ENCODE assay signal across 23 cellular contexts in genomic region chrX:98380556-98380955, GRCh38.
A peak's percentile ranks its signal among the peaks of the same experiment; 100 is the strongest.
DNase-seq lines count a peak whose midpoint lies in the region; ATAC-seq, FAIRE-seq and TF ChIP-seq lines count a peak whose summit lies in the region.
"Had no signal": no experiment of that assay in that cellular context is flagged by ENCODE, and none has a peak within 500 bp of the region (broad histone marks: within the 10 kb centered on the region; RNA-seq: fewer than 3 reads in every experiment).

No MANE protein-coding gene starts in this region.

- H3K23me2 ChIP-seq in H1 (ENCODE audit: low read depth, low read length), result no peaks in the 10 kb centered on the region

- no peaks in the 10 kb centered on the region for H3K79me1 ChIP-seq in H1 (ENCODE audit: low read depth, low read length)
- no peaks in the 10 kb centered on the region for H3K79me1 ChIP-seq in mesendoderm (ENCODE audit: low read length)

- no peak overlapping the region for H2BK12ac ChIP-seq in H1 (ENCODE audit: low read depth, low read length)

- no peak for TF ChIP-seq CTCF in GM23338 (conservative IDR thresholded peaks at IDR 0.05; ENCODE audit: low read depth in 2 of 2)
- no peak for TF ChIP-seq CTCF in H1 (IDR thresholded peaks at IDR 0.05; ENCODE audit: control extremely low read depth in 1 of 3, insufficient read depth in 1 of 3, low read depth in 1 of 3, low read length in 3 of 3)
- no peak for TF ChIP-seq CTCF in progenitor cell of endocrine pancreas (IDR thresholded peaks at IDR 0.05; ENCODE audit: unreplicated experiment)
- TF ChIP-seq CTCF in CD8-positive, alpha-beta T cell (IDR thresholded peaks at IDR 0.05), result no peak
- TF ChIP-seq CTCF in sigmoid colon (IDR thresholded peaks at IDR 0.05), result no peak
- no peak for TF ChIP-seq CTCF in activated CD8-positive, alpha-beta T cell treated with anti-CD3 and anti-CD28 coated beads for 36 hours (IDR thresholded peaks at IDR 0.05)

- POLR2A ChIA-PET in H1 (lab: Charles Lee; ENCODE audit: partially characterized antibody), result no interaction called here
- POLR2A ChIA-PET in CD8-positive, alpha-beta T cell (lab: Charles Lee), result no interaction called here
- POLR2A ChIA-PET in activated CD8-positive, alpha-beta T cell treated with anti-CD3 and anti-CD28 coated beads for 36 hours (lab: Charles Lee), result no interaction called here

- no peak overlapping the region for H3K23ac ChIP-seq in H1 (ENCODE audit: insufficient read length)
- no peak overlapping the region for H3K23ac ChIP-seq in mesendoderm (ENCODE audit: low read length)

- H3K4me3 ChIP-seq in GM23338, result no peak overlapping the region
- H3K4me3 ChIP-seq in H1 (ENCODE audit: extremely low read depth in 1 of 4, insufficient read depth in 2 of 4, low read depth in 3 of 4, low read length in 4 of 4), result no peak overlapping the region
- no peak overlapping the region for H3K4me3 ChIP-seq in mesendoderm (ENCODE audit: low read length)
- H3K4me3 ChIP-seq in CD8-positive, alpha-beta T cell (ENCODE audit: low read depth, low read length), result no peak overlapping the region
- H3K4me3 ChIP-seq in sigmoid colon, result no peak overlapping the region
- H3K4me3 ChIP-seq: HAP-1 had no signal

- H3K27ac ChIP-seq in GM23338 (ENCODE audit: low read depth) (peak overlapping the region; percentile 69), H1 (ENCODE audit: low read depth, low read length) (no peak overlapping the region), mesendoderm (ENCODE audit: low read depth, low read length) (no peak overlapping the region), sigmoid colon (no peak overlapping the region)
- no peak overlapping the region for H3K27ac ChIP-seq in CD8-positive, alpha-beta T cell (ENCODE audit: low read depth, low read length)
- H3K27ac ChIP-seq: HL-60 had no signal

- H3K14ac ChIP-seq in H1 (ENCODE audit: insufficient read length), result no peak overlapping the region

- no peaks in the 10 kb centered on the region for H3K9me2 ChIP-seq in GM23338 (ENCODE audit: insufficient read depth)
- H3K9me2 ChIP-seq: SK-N-SH had no signal

- H3K36me3 ChIP-seq in GM23338 (ENCODE audit: insufficient read depth) (no peaks in the 10 kb centered on the region), H1 (ENCODE audit: control insufficient read depth in 2 of 4, insufficient read depth in 4 of 4, low read length in 3 of 4) (no peaks in the 10 kb centered on the region), mesendoderm (ENCODE audit: control insufficient read depth, insufficient read depth, low read length) (no peaks in the 10 kb centered on the region), sigmoid colon (no peaks in the 10 kb centered on the region)
- H3K36me3 ChIP-seq in CD8-positive, alpha-beta T cell (ENCODE audit: insufficient read depth, low read length), result no peaks in the 10 kb centered on the region
- H3K36me3 ChIP-seq: HAP-1 had no signal

- no peaks in the 10 kb centered on the region for H3K4me1 Mint-ChIP-seq in GM23338
- H3K4me1 Mint-ChIP-seq in progenitor cell of endocrine pancreas (ENCODE audit: low read depth), result peaks cover 34% of the 10 kb centered on the region
- H3K4me1 Mint-ChIP-seq in CD8-positive, alpha-beta T cell (ENCODE audit: low read depth), result no peaks in the 10 kb centered on the region
- no peaks in the 10 kb centered on the region for H3K4me1 Mint-ChIP-seq in activated CD8-positive, alpha-beta T cell treated with anti-CD3 and anti-CD28 coated beads for 36 hours (ENCODE audit: low read depth)
- H3K4me1 Mint-ChIP-seq: CD8-positive, alpha-beta memory T cell had no signal

- H3K9me3 Mint-ChIP-seq in GM23338 (peaks cover 33% of the 10 kb centered on the region), progenitor cell of endocrine pancreas (ENCODE audit: low read depth) (peaks cover 20% of the 10 kb centered on the region)
- peaks cover 2% of the 10 kb centered on the region for H3K9me3 Mint-ChIP-seq in CD8-positive, alpha-beta T cell
- H3K9me3 Mint-ChIP-seq in activated CD8-positive, alpha-beta T cell treated with anti-CD3 and anti-CD28 coated beads for 36 hours, result no peaks in the 10 kb centered on the region

- H4K5ac ChIP-seq in H1 (ENCODE audit: insufficient read length, low read depth, low read length) (no peak overlapping the region), mesendoderm (ENCODE audit: low read length) (no peak overlapping the region)

- no peaks in the 10 kb centered on the region for H4K20me1 ChIP-seq in GM23338 (replicated peaks; ENCODE audit: insufficient read depth)
- H4K20me1 ChIP-seq in H1 (replicated peaks in 1 of 2; ENCODE audit: control insufficient read depth in 1 of 2, insufficient read depth in 2 of 2, low read length in 2 of 2), result no peaks in the 10 kb centered on the region

- intact Hi-C loops in CD8-positive, alpha-beta T cell (cut with DNase I, micrococcal nuclease), result no loop called here
- intact Hi-C loops in sigmoid colon (cut with DNase I), result no loop called here
- intact Hi-C loops in activated CD8-positive, alpha-beta T cell treated with anti-CD3 and anti-CD28 coated beads for 36 hours (cut with micrococcal nuclease), result no loop called here

- peak overlapping the region; percentile 74 for H4K91ac ChIP-seq in H1 (replicated peaks; ENCODE audit: insufficient read length, low read length)

- H3K56ac ChIP-seq in H1 (replicated peaks; ENCODE audit: insufficient read length, low read depth, low read length), result no peak overlapping the region
- H3K56ac ChIP-seq in mesendoderm (ENCODE audit: low read length), result no peak overlapping the region

- H3K4me3 Mint-ChIP-seq in GM23338 (no peak overlapping the region), progenitor cell of endocrine pancreas (ENCODE audit: low read depth) (peak overlapping the region; percentile 70)
- no peak overlapping the region for H3K4me3 Mint-ChIP-seq in CD8-positive, alpha-beta T cell
- no peak overlapping the region for H3K4me3 Mint-ChIP-seq in activated CD8-positive, alpha-beta T cell treated with anti-CD3 and anti-CD28 coated beads for 36 hours
- H3K4me3 Mint-ChIP-seq: CD8-positive, alpha-beta memory T cell had no signal

- H3K9me3 ChIP-seq in H1 (ENCODE audit: insufficient read depth in 2 of 2, low read depth in 1 of 2, low read length in 1 of 2) (peaks cover 0 to 4% of the 10 kb centered on the region in 2 experiments; a peak in 1 of 4 replicates), sigmoid colon (no peaks in the 10 kb centered on the region)
- H3K9me3 ChIP-seq in CD8-positive, alpha-beta T cell (ENCODE audit: low read length), result no peaks in the 10 kb centered on the region
- H3K9me3 ChIP-seq: HAP-1, SK-N-SH had no signal

- H3K27ac Mint-ChIP-seq in GM23338, result no peak overlapping the region
- peak overlapping the region; percentile 89 for H3K27ac Mint-ChIP-seq in progenitor cell of endocrine pancreas
- no peak overlapping the region for H3K27ac Mint-ChIP-seq in CD8-positive, alpha-beta T cell
- no peak overlapping the region for H3K27ac Mint-ChIP-seq in activated CD8-positive, alpha-beta T cell treated with anti-CD3 and anti-CD28 coated beads for 36 hours
- H3K27ac Mint-ChIP-seq: CD8-positive, alpha-beta memory T cell had no signal

- H2AFZ ChIP-seq in GM23338 (no peak overlapping the region), H1 (ENCODE audit: low read length) (no peak overlapping the region)

- no peaks in the 10 kb centered on the region for H3K4me1 ChIP-seq in GM23338 (ENCODE audit: insufficient read depth)
- no peaks in the 10 kb centered on the region for H3K4me1 ChIP-seq in H1 (replicated peaks in 1 of 4; ENCODE audit: control insufficient read depth in 3 of 4, insufficient read depth in 4 of 4, low read length in 3 of 4)
- no peaks in the 10 kb centered on the region for H3K4me1 ChIP-seq in mesendoderm (ENCODE audit: control insufficient read depth, low read depth, low read length)
- H3K4me1 ChIP-seq in CD8-positive, alpha-beta T cell (ENCODE audit: insufficient read depth, low read length), result no peaks in the 10 kb centered on the region
- no peaks in the 10 kb centered on the region for H3K4me1 ChIP-seq in sigmoid colon
- H3K4me1 ChIP-seq: HAP-1 had no signal

- peak; percentile 66 for ATAC-seq in GM23338
- ATAC-seq in CD8-positive, alpha-beta T cell, result no peak
- no peak for ATAC-seq in HG03354 (IDR thresholded peaks at IDR 0.05; ENCODE audit: poor library complexity, severe bottlenecking, unreplicated experiment)
- ATAC-seq in activated CD8-positive, alpha-beta T cell treated with anti-CD3 and anti-CD28 coated beads for 36 hours, result no peak
- ATAC-seq: Panc1 had no signal

- H3K4me2 ChIP-seq in GM23338 (peak overlapping the region; percentile 34; the same call in 1 of the 2 replicates), H1 (ENCODE audit: insufficient read depth in 1 of 2, low read depth in 2 of 2, low read length in 2 of 2) (no peak overlapping the region; a peak in 1 of 4 replicates), mesendoderm (ENCODE audit: low read length) (no peak overlapping the region)
- H3K4me2 ChIP-seq: SK-N-SH had no signal

- H3K9ac ChIP-seq in H1 (replicated peaks in 1 of 4; ENCODE audit: extremely low read depth in 1 of 4, low read depth in 3 of 4, low read length in 3 of 4) (no peak overlapping the region), mesendoderm (ENCODE audit: low read length) (no peak overlapping the region)
- H3K9ac ChIP-seq: SK-N-SH had no signal

- H3K36me3 Mint-ChIP-seq in GM23338 (ENCODE audit: low read depth), result peaks cover 38% of the 10 kb centered on the region; the same call in 2 of the 3 replicates
- H3K36me3 Mint-ChIP-seq in progenitor cell of endocrine pancreas (ENCODE audit: insufficient read depth), result peaks cover 7% of the 10 kb centered on the region
- no peaks in the 10 kb centered on the region for H3K36me3 Mint-ChIP-seq in CD8-positive, alpha-beta T cell
- no peaks in the 10 kb centered on the region for H3K36me3 Mint-ChIP-seq in activated CD8-positive, alpha-beta T cell treated with anti-CD3 and anti-CD28 coated beads for 36 hours (ENCODE audit: low read depth)
- H3K36me3 Mint-ChIP-seq: CD8-positive, alpha-beta memory T cell had no signal

- peak overlapping the region; percentile 33 for H2BK120ac ChIP-seq in H1 (replicated peaks; ENCODE audit: low read depth, low read length)
- no peak overlapping the region for H2BK120ac ChIP-seq in mesendoderm (ENCODE audit: low read depth, low read length)

- no peaks in the 10 kb centered on the region for H3F3A ChIP-seq in GM23338 (replicated peaks; ENCODE audit: low read depth)

- TF ChIP-seq POLR2A in H1 (IDR thresholded peaks at IDR 0.05; ENCODE audit: control extremely low read depth in 1 of 2, low read depth in 2 of 2, low read length in 2 of 2) (no peak), sigmoid colon (IDR thresholded peaks at IDR 0.05) (no peak)

- DNase-seq in GM23338 (ENCODE audit: low spot score) (peak; percentile 47), H1 (ENCODE audit: low read depth in 1 of 2, low spot score in 2 of 2) (peak in 1 of 2 experiments; percentile 45), mesendoderm (peak; percentile 11), progenitor cell of endocrine pancreas (ENCODE audit: low spot score, unreplicated experiment) (peak; percentile 9), sigmoid colon (no peak)
- no peak for DNase-seq in CD8-positive, alpha-beta T cell
- DNase-seq in activated CD8-positive, alpha-beta T cell treated with anti-CD3 and anti-CD28 coated beads for 36 hours, result no peak
- DNase-seq: AML-193; C1 segment of cervical spinal cord; CD8-positive, alpha-beta memory T cell; KG1; NCI-H1092 treated with DMSO at 0.1 percent for 48 hours; NCI-H146; NCI-H2029 treated with DMSO at 0.1 percent for 48 hours; NCI-H345; NCI-H524 treated with DMSO at 0.1 percent for 48 hours; NCI-H82; SIG-M5; SK-N-SH had no signal

- TF ChIP-seq EP300 in H1 (IDR thresholded peaks at IDR 0.05; ENCODE audit: borderline replicate concordance in 1 of 2, low read depth in 2 of 2, low read length in 2 of 2), result no peak
- TF ChIP-seq EP300 in sigmoid colon (IDR thresholded peaks at IDR 0.05), result no peak

- H3K4ac ChIP-seq in H1 (replicated peaks; ENCODE audit: insufficient read length, low read depth, low read length) (no peak overlapping the region), mesendoderm (ENCODE audit: low read depth, low read length) (peak overlapping the region; percentile 36)

- H3K79me2 ChIP-seq in GM23338 (replicated peaks; ENCODE audit: insufficient read depth), result no peaks in the 10 kb centered on the region
- H3K79me2 ChIP-seq in H1 (ENCODE audit: control insufficient read depth in 1 of 2, insufficient read depth in 2 of 2, low read length in 2 of 2), result no peaks in the 10 kb centered on the region
- H3K79me2 ChIP-seq in mesendoderm (ENCODE audit: control insufficient read depth, insufficient read depth, low read length), result no peaks in the 10 kb centered on the region

- FAIRE-seq in H1 (lab: Jason Lieb, UNC), result no peak

- 90% methylated on average over 6 of the region's 10 CpGs; no CpG with 5 or more reads in 1 of the 2 experiments for WGBS in H1 (ENCODE audit: extremely low coverage in 1 of 2, insufficient coverage in 1 of 2, insufficient read length in 1 of 2, insufficient replicate concordance in 2 of 2, low coverage in 1 of 2, low lambda C conversion rate in 2 of 2, missing lambda C conversion rate in 1 of 2), 2 experiments
- WGBS in mesendoderm (ENCODE audit: extremely low coverage, insufficient coverage, low lambda C conversion rate), result no CpG with 5 or more reads among the region's 10 CpGs
- 89 to 90% methylated on average over 10 of the region's 10 CpGs for WGBS in sigmoid colon, 2 donors

- H4K8ac ChIP-seq in H1 (ENCODE audit: extremely low read depth, insufficient read depth, low read length) (no peak overlapping the region), mesendoderm (ENCODE audit: low read depth, low read length) (no peak overlapping the region)

- H2AK5ac ChIP-seq in H1 (ENCODE audit: low read depth, low read length) (no peak overlapping the region), mesendoderm (ENCODE audit: low read length) (no peak overlapping the region)

- H3K27me3 Mint-ChIP-seq in GM23338 (ENCODE audit: insufficient read depth, low read depth, poor library complexity) (no peaks in the 10 kb centered on the region), progenitor cell of endocrine pancreas (no peaks in the 10 kb centered on the region)
- no peaks in the 10 kb centered on the region for H3K27me3 Mint-ChIP-seq in CD8-positive, alpha-beta T cell (ENCODE audit: low read depth)
- no peaks in the 10 kb centered on the region for H3K27me3 Mint-ChIP-seq in activated CD8-positive, alpha-beta T cell treated with anti-CD3 and anti-CD28 coated beads for 36 hours
- H3K27me3 Mint-ChIP-seq: CD8-positive, alpha-beta memory T cell had no signal

- H3K18ac ChIP-seq in H1 (ENCODE audit: extremely low read depth, low read length) (no peak overlapping the region), mesendoderm (ENCODE audit: low read length) (no peak overlapping the region)

- no peak overlapping the region for H2BK5ac ChIP-seq in H1 (ENCODE audit: low read depth, low read length)
- H2BK5ac ChIP-seq in mesendoderm (ENCODE audit: low read length), result no peak overlapping the region

- CTCF ChIA-PET in H1 (lab: Charles Lee; ENCODE audit: partially characterized antibody), result interaction anchor here (1.2 to 1.4 kb wide), 2 partner anchors 17 to 1029 kb away, joined by 3 read pairs; no protein-coding TSS in a partner anchor
- CTCF ChIA-PET in CD8-positive, alpha-beta T cell (lab: Charles Lee), result no interaction called here
- CTCF ChIA-PET in activated CD8-positive, alpha-beta T cell treated with anti-CD3 and anti-CD28 coated beads for 36 hours (lab: Charles Lee), result no interaction called here

- no peaks in the 10 kb centered on the region for H3K27me3 ChIP-seq in GM23338 (ENCODE audit: insufficient read depth)
- no peaks in the 10 kb centered on the region for H3K27me3 ChIP-seq in H1 (replicated peaks in 1 of 4; ENCODE audit: control insufficient read depth in 3 of 4, extremely low read depth in 1 of 4, insufficient read depth in 3 of 4, low read length in 3 of 4)
- no peaks in the 10 kb centered on the region for H3K27me3 ChIP-seq in mesendoderm (ENCODE audit: insufficient read depth, low read length, poor library complexity)
- H3K27me3 ChIP-seq in CD8-positive, alpha-beta T cell (ENCODE audit: insufficient read depth, low read length), result no peaks in the 10 kb centered on the region
- H3K27me3 ChIP-seq in sigmoid colon, result no peaks in the 10 kb centered on the region

- TF ChIP-seq RAD21 in H1 (IDR thresholded peaks at IDR 0.05 in 1 of 2, conservative IDR thresholded peaks at IDR 0.05 in 1 of 2; ENCODE audit: low read depth in 2 of 2, low read length in 2 of 2), result no peak

- H2BK15ac ChIP-seq in H1 (ENCODE audit: low read length) (no peak overlapping the region), mesendoderm (replicated peaks; ENCODE audit: low read depth) (no peak overlapping the region)

- H2BK20ac ChIP-seq in H1 (ENCODE audit: low read length), result no peak overlapping the region

Comparison
In these comparisons a context has a peak if more than half of its experiments do, and no peak if none do; other contexts are left out.
1. DNase-seq: peak in GM23338 (single experiment), mesendoderm (single experiment) and progenitor cell of endocrine pancreas (single experiment); none in CD8-positive, alpha-beta T cell (0 of 7), sigmoid colon (single experiment) and activated CD8-positive, alpha-beta T cell treated with anti-CD3 and anti-CD28 coated beads for 36 hours (single experiment).